ENCODE assay signal across 16 cellular contexts in the genomic region with DNA sequence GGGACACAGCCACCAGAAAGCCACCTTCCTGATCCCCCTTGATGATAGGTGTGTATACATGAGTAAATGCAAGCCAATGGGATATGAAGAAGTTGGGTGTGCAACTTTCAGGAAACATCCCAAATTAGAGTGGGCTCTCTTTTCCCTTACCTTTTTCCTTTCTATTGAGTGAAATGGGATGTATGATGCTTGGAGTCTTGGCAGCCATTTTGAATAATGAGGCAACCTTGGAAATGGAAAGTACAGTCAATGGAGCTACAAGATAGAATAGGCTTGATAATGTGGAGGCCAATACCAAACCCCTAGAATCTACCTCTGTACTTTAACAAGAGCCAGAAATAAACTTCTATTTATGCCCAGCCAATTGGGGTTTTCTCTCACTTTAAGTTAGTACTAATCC.
"Had no signal": no experiment of that assay in that cellular context is flagged by ENCODE, and none has a peak within 500 bp of the region (broad histone marks: within the 10 kb centered on the region; RNA-seq: fewer than 3 reads in every experiment).

No MANE protein-coding gene starts in this region.

- H3K27ac ChIP-seq: esophagus squamous epithelium, right lobe of liver, thoracic aorta, upper lobe of right lung had no signal

- DNase-seq: activated CD4-positive, alpha-beta T cell treated with anti-CD3 and anti-CD28 coated beads, Interleukin-2, amount 10 ng/mL, durations not matched to agents 24 days and 14 days; activated CD4-positive, CD25-positive, alpha-beta regulatory T cell; activated CD8-positive, alpha-beta memory T cell treated with anti-CD3 and anti-CD28 coated beads, Interleukin-2, amount 50 U/mL, for 4 hours; activated CD8-positive, alpha-beta T cell treated with anti-CD3 and anti-CD28 coated beads, Interleukin-2, amount 10 ng/mL, durations not matched to agents 7 days and 5 days; activated naive CD4-positive, alpha-beta T cell treated with anti-CD3 and anti-CD28 coated beads, Interleukin-2, amount 10 ng/mL, durations not matched to agents 7 days and 5 days; caudate nucleus; esophagus squamous epithelium; glutamatergic neuron; hypothalamus; left ventricle myocardium superior; right lobe of liver; upper lobe of right lung had no signal

- H3K36me3 ChIP-seq: esophagus squamous epithelium, right lobe of liver, thoracic aorta, upper lobe of right lung had no signal

- H3K4me1 ChIP-seq: esophagus squamous epithelium had no signal

- ATAC-seq: activated CD8-positive, alpha-beta T cell treated with anti-CD3 and anti-CD28 coated beads, Interleukin-2, amount 10 ng/mL, durations not matched to agents 7 days and 5 days; left ventricle myocardium superior had no signal

- H3K4me3 ChIP-seq: esophagus squamous epithelium, right lobe of liver, thoracic aorta, upper lobe of right lung had no signal

- H3K9me3 ChIP-seq: esophagus squamous epithelium, right lobe of liver, thoracic aorta, upper lobe of right lung had no signal

- H3K27me3 ChIP-seq: esophagus squamous epithelium, right lobe of liver, upper lobe of right lung had no signal

- H3K36me3 Mint-ChIP-seq: activated naive CD4-positive, alpha-beta T cell treated with anti-CD3 and anti-CD28 coated beads, Interleukin-2, amount 10 ng/mL, durations not matched to agents 7 days and 5 days; mesothelial cell of epicardium had no signal

- H3K27ac Mint-ChIP-seq: activated CD8-positive, alpha-beta T cell treated with anti-CD3 and anti-CD28 coated beads, Interleukin-2, amount 10 ng/mL, durations not matched to agents 7 days and 5 days; activated naive CD4-positive, alpha-beta T cell treated with anti-CD3 and anti-CD28 coated beads, Interleukin-2, amount 10 ng/mL, durations not matched to agents 7 days and 5 days; activated T-helper 2 cell treated with anti-CD3 and anti-CD28 coated beads, Interferon-gamma antibody, Interleukin-2, Interleukin-4, amounts not matched to agents 10 μg/mL and 5 μg/mL and 100 μg/mL, durations not matched to agents 14 hours and 24 hours and 36 hours; mesothelial cell of epicardium had no signal

- H3K4me1 Mint-ChIP-seq: mesothelial cell of epicardium, neural crest cell had no signal

- H3K4me3 Mint-ChIP-seq: activated CD4-positive, alpha-beta T cell treated with anti-CD3 and anti-CD28 coated beads, Interleukin-2, amount 10 ng/mL, durations not matched to agents 24 days and 14 days; activated CD8-positive, alpha-beta T cell treated with anti-CD3 and anti-CD28 coated beads, Interleukin-2, amount 10 ng/mL, durations not matched to agents 7 days and 5 days; activated naive CD4-positive, alpha-beta T cell treated with anti-CD3 and anti-CD28 coated beads, Interleukin-2, amount 10 ng/mL, durations not matched to agents 7 days and 5 days; mesothelial cell of epicardium; neural crest cell had no signal

- H3K27me3 Mint-ChIP-seq: activated CD4-positive, alpha-beta T cell treated with anti-CD3 and anti-CD28 coated beads, Interleukin-2, amount 10 ng/mL, durations not matched to agents 24 days and 14 days; activated naive CD4-positive, alpha-beta T cell treated with anti-CD3 and anti-CD28 coated beads, Interleukin-2, amount 10 ng/mL, durations not matched to agents 7 days and 5 days had no signal
